ENCODE assay signal across 11 cellular contexts in genomic region chr3:192887047-192887446, GRCh38. TPM values are rescaled to one million over a fixed set of nuclear protein-coding genes. Genes with fewer than 3 reads are reported as not detected.
DNase-seq lines count a peak whose midpoint lies in the region; ATAC-seq, FAIRE-seq and TF ChIP-seq lines count a peak whose summit lies in the region.
"Had no signal": no experiment of that assay in that cellular context is flagged by ENCODE, and none has a peak within 500 bp of the region (broad histone marks: within the 10 kb centered on the region; RNA-seq: fewer than 3 reads in every experiment).

No MANE protein-coding gene starts in this region.

- H3K4me1 ChIP-seq in KMS-11 (ENCODE audit: low read depth, poor library complexity, severe bottlenecking): peaks cover 72% of the 10 kb centered on the region
- peaks cover 21% of the 10 kb centered on the region for H3K4me1 ChIP-seq in GM12878 (ENCODE audit: control insufficient read depth, insufficient read depth, low read length)
- H3K4me1 ChIP-seq in lung (ENCODE audit: control insufficient read depth in 2 of 2, insufficient read depth in 2 of 2, low read length in 2 of 2): peaks cover 3 to 8% of the 10 kb centered on the region in 2 donors
- no peaks in the 10 kb centered on the region for H3K4me1 ChIP-seq in psoas muscle

- H3K9me3 ChIP-seq in GM12878 (replicated peaks; ENCODE audit: control insufficient read depth, insufficient read depth, low read length) (no peaks in the 10 kb centered on the region), lung (ENCODE audit: control insufficient read depth in 2 of 2, insufficient read depth in 1 of 2, low read length in 1 of 2) (no peaks in the 10 kb centered on the region), psoas muscle (no peaks in the 10 kb centered on the region)

- H3K27me3 ChIP-seq in KMS-11 (ENCODE audit: insufficient read depth, low read depth) (no peaks in the 10 kb centered on the region), GM12878 (replicated peaks in 1 of 2; ENCODE audit: control insufficient read depth in 2 of 2, insufficient read depth in 2 of 2, low read length in 1 of 2) (no peaks in the 10 kb centered on the region), lung (ENCODE audit: control insufficient read depth, insufficient read depth) (no peaks in the 10 kb centered on the region), psoas muscle (ENCODE audit: insufficient read depth in 3 of 3, low read length in 2 of 3) (no peaks in the 10 kb centered on the region)

- H3K27ac ChIP-seq in KMS-11: no peak overlapping the region
- H3K27ac ChIP-seq in GM12878 (ENCODE audit: control insufficient read depth, insufficient read depth): no peak overlapping the region
- H3K27ac ChIP-seq in lung (ENCODE audit: low read depth in 1 of 2, low read length in 1 of 2): no peak overlapping the region
- H3K27ac ChIP-seq in psoas muscle: no peak overlapping the region

- H3K9ac ChIP-seq in KMS-11: no peak overlapping the region
- no peak overlapping the region for H3K9ac ChIP-seq in GM12878 (ENCODE audit: control insufficient read depth, insufficient read depth, low read length)

- SMC1A ChIA-PET in GM12878 (lab: Charles Lee; ENCODE audit: uncharacterized antibody, unreplicated experiment): interaction anchor here (1.2 to 14.6 kb wide), 4 partner anchors 13 to 67 kb away, joined by 3 to 283 read pairs (median 16); no protein-coding TSS in a partner anchor

- intact Hi-C loops in GM12878 (cut with micrococcal nuclease; ENCODE audit: unreplicated experiment): no loop called here
- intact Hi-C loops in psoas muscle (cut with DNase I): no loop called here

- TF ChIP-seq CTCF in KMS-11 (conservative IDR thresholded peaks at IDR 0.05; ENCODE audit: low read depth, low read length) (no peak), GM12878 (IDR thresholded peaks at IDR 0.05 in 2 of 3, conservative IDR thresholded peaks at IDR 0.05 in 1 of 3; ENCODE audit: control insufficient read depth in 2 of 3, extremely low read depth in 1 of 3, insufficient read depth in 1 of 3, low read depth in 3 of 3, low read length in 3 of 3) (no peak), lung (IDR thresholded peaks at IDR 0.05; ENCODE audit: control extremely low read depth, extremely low read depth) (no peak), psoas muscle (IDR thresholded peaks at IDR 0.05) (no peak)

- FAIRE-seq in GM12878 (lab: Jason Lieb, UNC): no peak

- H4K20me1 ChIP-seq in KMS-11 (ENCODE audit: insufficient read depth) (no peaks in the 10 kb centered on the region), GM12878 (ENCODE audit: control insufficient read depth, insufficient read depth) (no peaks in the 10 kb centered on the region)

- H3K4me2 ChIP-seq in KMS-11 (peak overlapping the region; percentile 4; the same call in 1 of the 2 replicates), GM12878 (ENCODE audit: control insufficient read depth, insufficient read depth) (peak overlapping the region; percentile 12; the same call in 1 of the 2 replicates)

- no peak for TF ChIP-seq POLR2A in GM12878 (IDR thresholded peaks at IDR 0.05; ENCODE audit: low read depth, low read length)

- TF ChIP-seq EP300 in GM12878 (IDR thresholded peaks at IDR 0.05; ENCODE audit: borderline replicate concordance in 1 of 2, control insufficient read depth in 1 of 2, low read depth in 2 of 2, low read length in 2 of 2): no peak

- no peak for TF ChIP-seq RAD21 in GM12878 (IDR thresholded peaks at IDR 0.05; ENCODE audit: insufficient read depth, low read depth, low read length)

- H3K79me2 ChIP-seq in KMS-11 (ENCODE audit: insufficient read depth, low read depth): peaks cover 97% of the 10 kb centered on the region
- H3K79me2 ChIP-seq in GM12878 (ENCODE audit: control insufficient read depth, insufficient read depth, low read length): peaks cover 58% of the 10 kb centered on the region

- H2AFZ ChIP-seq in KMS-11 (ENCODE audit: low read depth): no peak overlapping the region
- H2AFZ ChIP-seq in GM12878 (ENCODE audit: control insufficient read depth, low read depth, low read length): no peak overlapping the region

- DNase-seq in Daoy (ENCODE audit: low read depth) (peak; percentile 95), GM12878 (ENCODE audit: low read depth, low spot score) (no peak), lung (ENCODE audit: low spot score) (peak; percentile 52), NOMO-1 (lab: John Stamatoyannopoulos, UW; ENCODE audit: unreplicated experiment in 2 of 2) (no peak), NCI-H524 treated with DMSO at 0.1 percent for 48 hours (lab: John Stamatoyannopoulos, UW) (no peak), psoas muscle (no peak)
- DNase-seq: activated CD4-positive, CD25-positive, alpha-beta regulatory T cell; cerebellar nuclear complex; DMS 273 treated with DMSO at 0.1 percent for 48 hours had no signal

- no peak; the same call in 2 of the 3 replicates for ATAC-seq in GM12878
- ATAC-seq in lung (ENCODE audit: insufficient read depth, low FRiP score): no peak
- no peak for ATAC-seq in HG03432 (IDR thresholded peaks at IDR 0.05; ENCODE audit: unreplicated experiment)
- no peak for ATAC-seq in psoas muscle

- POLR2A ChIA-PET in GM12878 (lab: Charles Lee): no interaction called here

- in situ Hi-C loops in GM12878 (cut with MboI): no loop called here

- no peaks in the 10 kb centered on the region for H3K36me3 ChIP-seq in KMS-11 (ENCODE audit: insufficient read depth)
- no peaks in the 10 kb centered on the region for H3K36me3 ChIP-seq in GM12878 (ENCODE audit: control insufficient read depth in 2 of 2, insufficient read depth in 2 of 2, low read length in 1 of 2)
- no peaks in the 10 kb centered on the region for H3K36me3 ChIP-seq in lung (ENCODE audit: control insufficient read depth in 2 of 2, insufficient read depth in 2 of 2, low read length in 2 of 2)
- no peaks in the 10 kb centered on the region for H3K36me3 ChIP-seq in psoas muscle (ENCODE audit: insufficient read depth in 1 of 2, low read depth in 1 of 2)

- CTCF ChIA-PET in GM12878 (lab: Yijun Ruan, JAX): interaction anchor here (3.7 to 14.6 kb wide), 2 partner anchors 29 to 62 kb away, joined by 12 to 148 read pairs; partner anchors contain the start of gene MB21D2

- no TSS peak for BruUV-seq in GM12878 (replicated peaks; lab: Mats Ljungman, UMichigan)

- RAD21 ChIA-PET in GM12878 (lab: Charles Lee; ENCODE audit: unreplicated experiment): interaction anchor here (0.9 to 1.9 kb wide), 2 partner anchors 26 to 27 kb away, joined by 3 to 4 read pairs; no protein-coding TSS in a partner anchor

- 29% methylated on average over 9 of the region's 9 CpGs for WGBS in GM12878 (ENCODE audit: insufficient coverage, insufficient replicate concordance, low lambda C conversion rate, missing lambda C conversion rate)
- 67 to 79% methylated on average over 9 of the region's 9 CpGs for WGBS in lung, 2 donors
- 80 to 82% (median 80%) methylated on average over 9 of the region's 9 CpGs for WGBS in psoas muscle, 3 donors

- H3K4me3 ChIP-seq in KMS-11 (IDR thresholded peaks at IDR 0.05; ENCODE audit: insufficient read depth, low read depth, low read length) (peak overlapping the region; percentile 47), GM12878 (no peak overlapping the region), lung (no peak overlapping the region), psoas muscle (no peak overlapping the region)

TF ChIP-seq in GM12878, 131 proteins besides CTCF, POLR2A, EP300 and RAD21 (continues in another document):
- TF ChIP-seq LARP7 (IDR thresholded peaks at IDR 0.05): no peak
- TF ChIP-seq CREB1 (IDR thresholded peaks at IDR 0.05; ENCODE audit: low read depth): no peak
- TF ChIP-seq NR2C1 (IDR thresholded peaks at IDR 0.05): no peak
- TF ChIP-seq SKIL (IDR thresholded peaks at IDR 0.05; ENCODE audit: low read depth, poor library complexity, severe bottlenecking): no peak
- TF ChIP-seq ASH2L (IDR thresholded peaks at IDR 0.05; ENCODE audit: borderline replicate concordance, low read depth): no peak

RNA-seq across cellular contexts. Expression of gene MB21D2, which starts 30.6 kb away (rescaled TPM):
- 43.2 and 54.1 TPM in 2 replicates for total RNA-seq in Daoy (2014; rRNA removed; shearing (Covaris generic))
- total RNA-seq in GM12878 (2013; cell fraction: nucleolus; rRNA removed): 21.2 and 21.5 TPM in 2 replicates
- total RNA-seq in GM12878 (2014; rRNA removed) (19.6 and 21.5 TPM in 2 replicates), GM12878 (2014; rRNA removed; fragmentation: Illumina TruSeq; extraction: Trizol) (15.3 and 16.0 TPM in 2 replicates), GM12878 (2021) (16.1 and 16.6 TPM in 2 replicates), lung (1 to 10 TPM; 5.4 to 6.3 TPM), psoas muscle (1 to 10 TPM; 1.3 to 2.6 (median 2.2) TPM)
- 5.7 TPM for polyA plus RNA-seq in GM12878 (2011; ENCODE audit: low read depth)
- polyA plus RNA-seq in GM12878 (2011; rRNA removed) (11.0 and 11.6 TPM in 2 replicates), GM12878 (2014; fragmentation: Illumina TruSeq; extraction: Trizol) (12.1 and 12.7 TPM in 2 replicates), GM12878 (2014; fragmentation: Nextera tagmentation; extraction: Ambion mirVana) (10 to 100 TPM in 1 of 2 experiments, 1 to 10 TPM in 1; 7.9 to 21.2 TPM), GM12878 (2014; rRNA removed) (8.7 and 9.0 TPM in 2 replicates), GM12878 (2016; fragmentation: Nextera tagmentation; extraction: Ambion mirVana) (10 to 100 TPM; 15.4 to 15.9 TPM), lung (1 to 10 TPM; 2.8 to 3.9 TPM), psoas muscle (1 to 10 TPM in 1 of 3 donors, under 1 TPM in 2; 0.61 to 1.2 (median 0.76) TPM)
- polyA plus RNA-seq in GM12878 (2011; cell fraction: cytosol; rRNA removed): 8.3 and 9.8 TPM in 2 replicates
- polyA plus RNA-seq in GM12878 (2011; cell fraction: nucleus; rRNA removed): 6.7 and 6.8 TPM in 2 replicates
- 7.1 and 8.3 TPM in 2 replicates for polyA plus RNA-seq in GM12878 (2012)
- 19.7 and 20.8 TPM in 2 replicates for polyA minus RNA-seq in GM12878 (2011; rRNA and poly(A)+ RNA removed)
- 4.5 and 6.0 TPM in 2 replicates for polyA minus RNA-seq in GM12878 (2011; cell fraction: cytosol; rRNA and poly(A)+ RNA removed)
- polyA minus RNA-seq in GM12878 (2011; cell fraction: nucleus; rRNA and poly(A)+ RNA removed): 7.9 and 11.9 TPM in 2 replicates

Comparison
In these comparisons a context has a peak if more than half of its experiments do, and no peak if none do; other contexts are left out.
1. DNase-seq: peak in Daoy (single experiment) and lung (single experiment); none in GM12878 (single experiment), NOMO-1 (0 of 2), NCI-H524 treated with DMSO at 0.1 percent for 48 hours (single experiment) and psoas muscle (0 of 2).